Comparison of ENCODE assay signal across 1 cellular context in genomic region chr12:79662046-79662811, GRCh38.
A peak's percentile ranks its signal among the peaks of the same experiment; 100 is the strongest.
TF ChIP-seq lines count a peak whose summit lies in the region.

No MANE protein-coding gene starts in this region.

TF ChIP-seq in HEK293, 187 proteins besides CTCF, POLR2A, EP300 and RAD21 (continued from another document):
- TF ChIP-seq, protein P1, sequence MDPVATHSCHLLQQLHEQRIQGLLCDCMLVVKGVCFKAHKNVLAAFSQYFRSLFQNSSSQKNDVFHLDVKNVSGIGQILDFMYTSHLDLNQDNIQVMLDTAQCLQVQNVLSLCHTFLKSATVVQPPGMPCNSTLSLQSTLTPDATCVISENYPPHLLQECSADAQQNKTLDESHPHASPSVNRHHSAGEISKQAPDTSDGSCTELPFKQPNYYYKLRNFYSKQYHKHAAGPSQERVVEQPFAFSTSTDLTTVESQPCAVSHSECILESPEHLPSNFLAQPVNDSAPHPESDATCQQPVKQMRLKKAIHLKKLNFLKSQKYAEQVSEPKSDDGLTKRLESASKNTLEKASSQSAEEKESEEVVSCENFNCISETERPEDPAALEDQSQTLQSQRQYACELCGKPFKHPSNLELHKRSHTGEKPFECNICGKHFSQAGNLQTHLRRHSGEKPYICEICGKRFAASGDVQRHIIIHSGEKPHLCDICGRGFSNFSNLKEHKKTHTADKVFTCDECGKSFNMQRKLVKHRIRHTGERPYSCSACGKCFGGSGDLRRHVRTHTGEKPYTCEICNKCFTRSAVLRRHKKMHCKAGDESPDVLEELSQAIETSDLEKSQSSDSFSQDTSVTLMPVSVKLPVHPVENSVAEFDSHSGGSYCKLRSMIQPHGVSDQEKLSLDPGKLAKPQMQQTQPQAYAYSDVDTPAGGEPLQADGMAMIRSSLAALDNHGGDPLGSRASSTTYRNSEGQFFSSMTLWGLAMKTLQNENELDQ (tag by site-specific recombination; IDR thresholded peaks at IDR 0.05; ENCODE audit: low read depth) = no peak
- TF ChIP-seq ZSCAN16 (tag by site-specific recombination; IDR thresholded peaks at IDR 0.05) = no peak
- TF ChIP-seq ZNF768 (tag by site-specific recombination; IDR thresholded peaks at IDR 0.05) = no peak
- TF ChIP-seq ZNF529 (tag by site-specific recombination; IDR thresholded peaks at IDR 0.05; ENCODE audit: insufficient replicate concordance) = no peak
- no peak for TF ChIP-seq ZNF510 (tag by site-specific recombination; IDR thresholded peaks at IDR 0.05; ENCODE audit: insufficient replicate concordance)
- TF ChIP-seq ZNF76 (tag by site-specific recombination; IDR thresholded peaks at IDR 0.05; ENCODE audit: borderline replicate concordance, low read depth) = no peak
- no peak for TF ChIP-seq ELK4 (IDR thresholded peaks at IDR 0.05; ENCODE audit: borderline replicate concordance, low read depth, low read length)
- 0 out of 2 replicates have a peak, but pooled peaks have one; percentile 61 for TF ChIP-seq ZNF362 (tag by site-specific recombination; IDR thresholded peaks at IDR 0.05)
- no peak for TF ChIP-seq ZNF16 (tag by site-specific recombination; IDR thresholded peaks at IDR 0.05; ENCODE audit: low read depth)
- no peak for TF ChIP-seq ZNF560 (tag by site-specific recombination; IDR thresholded peaks at IDR 0.05; ENCODE audit: borderline replicate concordance)
